Comparison of ENCODE assay signal across 12 cellular contexts in the genomic region with DNA sequence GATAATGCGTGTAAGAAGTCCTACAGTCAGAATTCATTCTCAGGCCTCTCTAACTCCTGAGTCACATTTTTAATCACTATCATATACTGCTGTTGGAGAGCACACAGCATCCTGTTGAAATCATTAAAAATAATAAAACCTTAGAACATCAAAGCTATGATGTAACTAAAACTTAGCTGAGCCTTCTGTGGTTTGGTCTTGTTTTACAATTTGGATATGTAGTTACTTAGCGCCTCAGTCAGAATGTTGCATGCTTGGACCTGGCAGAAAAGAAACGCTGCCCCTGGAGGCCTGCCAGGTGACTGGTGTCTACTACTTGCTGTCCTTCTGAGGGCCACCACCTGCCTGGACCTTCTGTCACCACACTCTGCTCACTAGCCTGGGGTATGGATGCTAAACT.
A peak's percentile ranks its signal among the peaks of the same experiment; 100 is the strongest.
DNase-seq lines count a peak whose midpoint lies in the region; ATAC-seq and TF ChIP-seq lines count a peak whose summit lies in the region.
"Had no signal": no experiment of that assay in that cellular context is flagged by ENCODE, and none has a peak within 500 bp of the region (broad histone marks: within the 10 kb centered on the region; RNA-seq: fewer than 3 reads in every experiment).

No MANE protein-coding gene starts in this region.

- ATAC-seq in HG03571 (IDR thresholded peaks at IDR 0.05; ENCODE audit: unreplicated experiment) (no peak), GM19395 (IDR thresholded peaks at IDR 0.05; ENCODE audit: unreplicated experiment) (no peak), HG03354 (IDR thresholded peaks at IDR 0.05; ENCODE audit: poor library complexity, severe bottlenecking, unreplicated experiment) (no peak)

- DNase-seq in AG08396 (ENCODE audit: low spot score) (peak; percentile 18), NCI-H524 (lab: John Stamatoyannopoulos, UW) (peak; percentile 69 to 88), coronary artery (ENCODE audit: low spot score) (peak; percentile 78), iris pigment epithelial cell (ENCODE audit: low read depth) (peak; percentile 94)
- no peak for DNase-seq in activated CD8-positive, alpha-beta memory T cell treated with anti-CD3 and anti-CD28 coated beads, Interleukin-2, amount 50 U/mL, for 48 hours
- DNase-seq: activated CD4-positive, CD25-positive, alpha-beta regulatory T cell treated with anti-CD3 and anti-CD28 coated beads, Interleukin-2, amount 50 U/mL, for 72 hours; activated naive CD4-positive, alpha-beta T cell treated with anti-CD3 and anti-CD28 coated beads, Interleukin-2, amount 50 U/mL, for 16 hours; NCI-H1417 treated with DMSO at 0.1 percent for 48 hours; RPMI8226 had no signal

- TF ChIP-seq CTCF in coronary artery (IDR thresholded peaks at IDR 0.05), result no peak

- H3K4me3 ChIP-seq in coronary artery, result no peak overlapping the region

- peak overlapping the region; percentile 84 to 95 for H3K27ac ChIP-seq in coronary artery
